ENCODE assay signal across 12 cellular contexts in the genomic region with DNA sequence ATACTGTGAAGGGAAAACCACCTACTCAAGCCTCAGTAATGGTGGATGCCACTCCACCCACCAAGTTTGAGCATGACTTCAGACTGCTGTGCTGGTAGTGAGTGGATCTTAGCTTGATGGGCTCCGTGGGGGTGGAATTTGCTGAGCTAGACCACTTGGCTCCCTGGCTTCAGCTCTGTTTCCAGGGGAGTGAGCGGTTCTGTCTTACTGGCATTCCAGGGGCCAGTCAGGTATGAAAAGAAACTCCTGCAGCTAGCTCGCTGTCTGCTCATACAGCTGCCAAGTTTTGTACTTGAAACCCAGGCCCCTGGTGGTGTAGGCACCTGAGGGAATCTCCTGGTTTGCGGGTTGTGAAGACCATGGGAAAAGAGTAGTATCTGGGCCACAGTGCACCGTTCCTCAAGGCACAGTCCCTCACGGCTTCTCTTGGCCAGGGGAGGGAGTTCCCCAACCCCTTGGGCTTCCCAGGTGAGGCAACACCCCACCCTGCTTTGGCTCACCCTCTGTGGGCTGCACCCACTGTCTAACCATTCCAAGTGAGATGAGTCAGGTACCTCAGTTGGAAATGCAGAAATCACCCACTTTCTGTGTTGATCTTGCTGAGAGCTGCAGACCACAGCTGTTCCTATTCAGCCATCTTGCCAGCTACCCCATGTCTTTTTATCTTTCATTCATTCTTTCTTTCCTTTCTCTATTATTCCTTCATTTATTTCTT.
DNase-seq lines count a peak whose midpoint lies in the region; ATAC-seq and TF ChIP-seq lines count a peak whose summit lies in the region.
"Had no signal": no experiment of that assay in that cellular context is flagged by ENCODE, and none has a peak within 500 bp of the region (broad histone marks: within the 10 kb centered on the region; RNA-seq: fewer than 3 reads in every experiment).

No MANE protein-coding gene starts in this region.

- H3K9me3 ChIP-seq in Karpas-422 (ENCODE audit: low read length), result peaks cover 4% of the 10 kb centered on the region; the same call in 1 of the 2 replicates
- H3K9me3 ChIP-seq: ascending aorta had no signal

- H3K4me1 Mint-ChIP-seq in natural killer cell treated with Interleukin-12 subunit alpha and Interleukin-12 subunit beta and Interleukin-15 and Interleukin-18, amount 100 ng/mL, for 72 hours (ENCODE audit: low read depth in 2 of 2), result no peaks in the 10 kb centered on the region

- no peaks in the 10 kb centered on the region for H3K4me1 ChIP-seq in Karpas-422 (ENCODE audit: low read length)
- H3K4me1 ChIP-seq: ascending aorta had no signal

- ATAC-seq in GM18517 (IDR thresholded peaks at IDR 0.05; ENCODE audit: unreplicated experiment) (peak; percentile 33), GM21619 (IDR thresholded peaks at IDR 0.05; ENCODE audit: unreplicated experiment) (peak; percentile 42), HG03460 (IDR thresholded peaks at IDR 0.05; ENCODE audit: unreplicated experiment) (peak; percentile 59), left cardiac atrium (no peak)
- ATAC-seq in natural killer cell treated with Interleukin-12 subunit alpha and Interleukin-12 subunit beta and Interleukin-15 and Interleukin-18, amount 100 ng/mL, for 72 hours, result no peak
- ATAC-seq: left lobe of liver had no signal

- intact Hi-C loops in left cardiac atrium (cut with DNase I), result no loop called here

- DNase-seq in epithelial cell of esophagus (ENCODE audit: low read depth), result peak; percentile 86
- no peak for DNase-seq in natural killer cell treated with Interleukin-12 subunit alpha and Interleukin-12 subunit beta and Interleukin-15 and Interleukin-18, amount 100 ng/mL, for 72 hours (ENCODE audit: low spot score)
- no peak for DNase-seq in NCI-H2196 treated with DMSO at 0.1 percent for 48 hours (lab: John Stamatoyannopoulos, UW; ENCODE audit: unreplicated experiment)
- DNase-seq in left cardiac atrium, result no peak
- no peak for DNase-seq in Karpas-422
- DNase-seq: DMS 273 treated with DMSO at 0.1 percent for 48 hours, NCI-H345 had no signal

- H3K27me3 ChIP-seq in Karpas-422 (ENCODE audit: low read length), result no peaks in the 10 kb centered on the region
- H3K27me3 ChIP-seq: ascending aorta had no signal

- no peaks in the 10 kb centered on the region for H3K79me2 ChIP-seq in Karpas-422 (ENCODE audit: low read length)

- TF ChIP-seq CTCF in epithelial cell of esophagus (IDR thresholded peaks at IDR 0.05; ENCODE audit: insufficient read depth, low read depth, low read length, missing control alignments), result no peak

- H3K27ac ChIP-seq in Karpas-422 (ENCODE audit: low read length), result no peak overlapping the region
- H3K27ac ChIP-seq: ascending aorta had no signal

- H3K4me3 ChIP-seq in epithelial cell of esophagus (ENCODE audit: low read length) (no peak overlapping the region), Karpas-422 (ENCODE audit: low read length) (no peak overlapping the region)
- H3K4me3 ChIP-seq: ascending aorta had no signal

- no peaks in the 10 kb centered on the region for H3K27me3 Mint-ChIP-seq in natural killer cell treated with Interleukin-12 subunit alpha and Interleukin-12 subunit beta and Interleukin-15 and Interleukin-18, amount 100 ng/mL, for 72 hours

- no peak overlapping the region for H3K4me3 Mint-ChIP-seq in natural killer cell treated with Interleukin-12 subunit alpha and Interleukin-12 subunit beta and Interleukin-15 and Interleukin-18, amount 100 ng/mL, for 72 hours

- H3K9ac ChIP-seq in Karpas-422 (ENCODE audit: low read length), result no peak overlapping the region

- peaks cover 27% of the 10 kb centered on the region for H3K9me3 Mint-ChIP-seq in natural killer cell treated with Interleukin-12 subunit alpha and Interleukin-12 subunit beta and Interleukin-15 and Interleukin-18, amount 100 ng/mL, for 72 hours

- H3K9me2 ChIP-seq in Karpas-422 (replicated peaks; ENCODE audit: insufficient read depth, low read length), result no peaks in the 10 kb centered on the region

- no peaks in the 10 kb centered on the region for H3K36me3 ChIP-seq in Karpas-422 (ENCODE audit: insufficient read depth, low read length)
- H3K36me3 ChIP-seq: ascending aorta had no signal

- H4K20me1 ChIP-seq in Karpas-422 (ENCODE audit: insufficient read depth, low read depth, low read length), result no peaks in the 10 kb centered on the region

- H3K36me3 Mint-ChIP-seq in natural killer cell treated with Interleukin-12 subunit alpha and Interleukin-12 subunit beta and Interleukin-15 and Interleukin-18, amount 100 ng/mL, for 72 hours, result peaks cover 6% of the 10 kb centered on the region

- no peak overlapping the region for H3K27ac Mint-ChIP-seq in natural killer cell treated with Interleukin-12 subunit alpha and Interleukin-12 subunit beta and Interleukin-15 and Interleukin-18, amount 100 ng/mL, for 72 hours

- H3K4me2 ChIP-seq in Karpas-422 (ENCODE audit: low read depth, low read length, poor library complexity, severe bottlenecking), result no peak overlapping the region

- H2AFZ ChIP-seq in Karpas-422 (ENCODE audit: low read length), result no peak overlapping the region

Comparison
In these comparisons a context has a peak if more than half of its experiments do, and no peak if none do; other contexts are left out.
1. ATAC-seq: peak in GM18517 (single experiment), GM21619 (single experiment) and HG03460 (single experiment); none in natural killer cell treated with Interleukin-12 subunit alpha and Interleukin-12 subunit beta and Interleukin-15 and Interleukin-18, amount 100 ng/mL, for 72 hours (0 of 2) and left cardiac atrium (0 of 2).